Comparison of ENCODE assay signal across 24 cellular contexts in the genomic region with DNA sequence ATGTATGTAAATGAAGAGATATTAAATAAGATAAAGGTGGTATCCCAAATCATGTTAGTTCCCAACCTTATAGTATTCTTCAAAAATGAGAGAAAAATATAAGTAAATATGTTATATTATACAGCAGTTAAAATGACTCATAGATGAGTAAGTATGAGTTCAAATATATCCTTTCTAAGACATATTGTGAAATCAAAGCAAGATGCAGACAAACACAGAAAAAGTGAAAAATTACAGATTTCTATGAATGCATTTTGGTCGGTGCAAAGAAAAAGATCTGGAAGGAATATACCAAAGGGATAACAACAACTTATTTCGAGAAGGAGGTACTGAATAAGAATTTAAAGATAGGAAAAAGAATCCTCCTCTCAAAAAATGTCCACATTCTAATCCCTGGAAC.
DNase-seq lines count a peak whose midpoint lies in the region; ATAC-seq, FAIRE-seq and TF ChIP-seq lines count a peak whose summit lies in the region.
"Had no signal": no experiment of that assay in that cellular context is flagged by ENCODE, and none has a peak within 500 bp of the region (broad histone marks: within the 10 kb centered on the region; RNA-seq: fewer than 3 reads in every experiment).

No MANE protein-coding gene starts in this region.

- no peak for ATAC-seq in A549
- ATAC-seq in HG03520 (IDR thresholded peaks at IDR 0.05; ENCODE audit: unreplicated experiment): no peak
- no peak for ATAC-seq in HG02885 (IDR thresholded peaks at IDR 0.05; ENCODE audit: poor library complexity, unreplicated experiment)
- ATAC-seq: activated CD8-positive, alpha-beta memory T cell treated with anti-CD3 and anti-CD28 coated beads, Interleukin-2, amount 10 ng/mL, durations not matched to agents 7 days and 5 days; body of pancreas; left cardiac atrium; naive thymus-derived CD4-positive, alpha-beta T cell had no signal

- TF ChIP-seq CTCF in A549 (IDR thresholded peaks at IDR 0.05): no peak
- TF ChIP-seq CTCF in HFFc6 (IDR thresholded peaks at IDR 0.05): no peak
- no peak for TF ChIP-seq CTCF in RWPE1 (conservative IDR thresholded peaks at IDR 0.05; ENCODE audit: low read depth)

- H3K4me3 Mint-ChIP-seq in HFFc6: peak overlapping the region; percentile 47
- H3K4me3 Mint-ChIP-seq: activated CD4-positive, alpha-beta T cell treated with anti-CD3 and anti-CD28 coated beads, Interleukin-2, amount 10 ng/mL, durations not matched to agents 7 days and 5 days; activated CD8-positive, alpha-beta memory T cell treated with anti-CD3 and anti-CD28 coated beads, Interleukin-2, amount 10 ng/mL, durations not matched to agents 7 days and 5 days; activated naive CD8-positive, alpha-beta T cell; IgD-negative memory B cell; naive thymus-derived CD4-positive, alpha-beta T cell; type B pancreatic cell had no signal

- peak overlapping the region; percentile 36; the same call in 1 of the 3 replicates for H3K4me2 ChIP-seq in A549
- H3K4me2 ChIP-seq: BLaER1 had no signal

- no peaks in the 10 kb centered on the region for H3K27me3 Mint-ChIP-seq in HFFc6 (ENCODE audit: insufficient read depth)
- H3K27me3 Mint-ChIP-seq: activated CD4-positive, alpha-beta T cell treated with anti-CD3 and anti-CD28 coated beads, Interleukin-2, amount 10 ng/mL, durations not matched to agents 7 days and 5 days; activated CD8-positive, alpha-beta memory T cell treated with anti-CD3 and anti-CD28 coated beads, Interleukin-2, amount 10 ng/mL, durations not matched to agents 7 days and 5 days; activated naive CD8-positive, alpha-beta T cell; IgD-negative memory B cell; naive thymus-derived CD4-positive, alpha-beta T cell; type B pancreatic cell had no signal

- H3K36me3 Mint-ChIP-seq in HFFc6 (ENCODE audit: low read depth): no peaks in the 10 kb centered on the region
- H3K36me3 Mint-ChIP-seq: activated CD8-positive, alpha-beta memory T cell treated with anti-CD3 and anti-CD28 coated beads, Interleukin-2, amount 10 ng/mL, durations not matched to agents 7 days and 5 days; activated naive CD8-positive, alpha-beta T cell; IgD-negative memory B cell; naive thymus-derived CD4-positive, alpha-beta T cell; type B pancreatic cell had no signal

- TF ChIP-seq EP300 in A549 (IDR thresholded peaks at IDR 0.05): no peak

- peaks cover 63% of the 10 kb centered on the region for H3K4me1 Mint-ChIP-seq in HFFc6 (ENCODE audit: low read depth)
- H3K4me1 Mint-ChIP-seq: activated CD4-positive, alpha-beta T cell treated with anti-CD3 and anti-CD28 coated beads, Interleukin-2, amount 10 ng/mL, durations not matched to agents 7 days and 5 days; activated CD8-positive, alpha-beta memory T cell treated with anti-CD3 and anti-CD28 coated beads, Interleukin-2, amount 10 ng/mL, durations not matched to agents 7 days and 5 days; IgD-negative memory B cell; naive thymus-derived CD4-positive, alpha-beta T cell had no signal

- H3K27ac Mint-ChIP-seq in HFFc6: peak overlapping the region; percentile 87
- H3K27ac Mint-ChIP-seq: activated CD4-positive, alpha-beta T cell treated with anti-CD3 and anti-CD28 coated beads, Interleukin-2, amount 10 ng/mL, durations not matched to agents 7 days and 5 days; activated CD8-positive, alpha-beta memory T cell treated with anti-CD3 and anti-CD28 coated beads, Interleukin-2, amount 10 ng/mL, durations not matched to agents 7 days and 5 days; activated naive CD8-positive, alpha-beta T cell; IgD-negative memory B cell; naive thymus-derived CD4-positive, alpha-beta T cell; type B pancreatic cell had no signal

- no peak for DNase-seq in A549 (ENCODE audit: low read depth in 1 of 2, low spot score in 1 of 2)
- no peak for DNase-seq in HFFc6
- DNase-seq in RWPE1 (ENCODE audit: low spot score): peak; percentile 26
- no peak for DNase-seq in epithelial cell of prostate (ENCODE audit: low read depth, low spot score)
- no peak for DNase-seq in SW 1271 (lab: John Stamatoyannopoulos, UW)
- no peak for DNase-seq in stimulated activated CD4-positive, alpha-beta T cell treated with anti-CD3 and anti-CD28 coated beads, Interleukin-15, amount 100 ng/mL, for 24 hours
- DNase-seq: activated CD4-positive, alpha-beta T cell treated with anti-CD3 and anti-CD28 coated beads, Interleukin-2, amount 10 ng/mL, durations not matched to agents 7 days and 5 days; activated CD8-positive, alpha-beta memory T cell treated with anti-CD3 and anti-CD28 coated beads, Interleukin-2, amount 10 ng/mL, durations not matched to agents 7 days and 5 days; body of pancreas; Caco-2; left cardiac atrium; naive thymus-derived CD4-positive, alpha-beta T cell; NCI-H1436 treated with DMSO at 0.1 percent for 48 hours; NCI-H524 treated with DMSO at 0.1 percent for 48 hours; SHP77; stimulated activated CD4-positive, alpha-beta T cell treated with anti-CD3 and anti-CD28 coated beads, Interleukin-12 subunit alpha, Interleukin-12 subunit beta, amount 100 ng/mL, for 4 hours; stomach had no signal

- H3K9me3 Mint-ChIP-seq in HFFc6: no peaks in the 10 kb centered on the region

- TF ChIP-seq RAD21 in A549 (conservative IDR thresholded peaks at IDR 0.05 in 1 of 2, IDR thresholded peaks at IDR 0.05 in 1 of 2): no peak

- no peaks in the 10 kb centered on the region for H3K9me3 ChIP-seq in A549
- H3K9me3 ChIP-seq: BLaER1, body of pancreas, Caco-2, stomach had no signal

- POLR2A ChIA-PET in A549 (lab: Yijun Ruan, JAX): no interaction called here
- POLR2A ChIA-PET in RWPE1 (lab: Yijun Ruan, JAX; ENCODE audit: low non-redundant PET): no interaction called here

- no peak overlapping the region for H3K27ac ChIP-seq in A549
- H3K27ac ChIP-seq in RWPE1: no peak overlapping the region
- H3K27ac ChIP-seq in epithelial cell of prostate: peak overlapping the region; percentile 91
- H3K27ac ChIP-seq: BLaER1, body of pancreas, stomach had no signal

- CTCF ChIA-PET in A549 (lab: Yijun Ruan, JAX) (no interaction called here), RWPE1 (lab: Yijun Ruan, JAX) (no interaction called here)

- H3K4me3 ChIP-seq in A549: no peak overlapping the region
- H3K4me3 ChIP-seq: BLaER1, body of pancreas, stomach had no signal

- no peaks in the 10 kb centered on the region for H3K4me1 ChIP-seq in A549
- H3K4me1 ChIP-seq: BLaER1, body of pancreas, Caco-2, stomach had no signal

- TF ChIP-seq POLR2A in A549 (IDR thresholded peaks at IDR 0.05; ENCODE audit: low read length): no peak

- FAIRE-seq in A549 (lab: Jason Lieb, UNC): no peak
- FAIRE-seq: colon had no signal

- 19% methylated on average over 2 of the region's 2 CpGs for WGBS in A549 (ENCODE audit: missing lambda C conversion rate)

TF ChIP-seq in A549, 52 proteins besides CTCF, POLR2A, EP300 and RAD21:
- TF ChIP-seq FOSL2 (IDR thresholded peaks at IDR 0.05): no peak
- TF ChIP-seq FOSL2 (CRISPR knock-in tag; IDR thresholded peaks at IDR 0.05): peak; percentile 52
- TF ChIP-seq CBX2 (IDR thresholded peaks at IDR 0.05; ENCODE audit: borderline replicate concordance, low read depth): no peak
